8 cellular contexts compared by ENCODE assay signal in the genomic region with DNA sequence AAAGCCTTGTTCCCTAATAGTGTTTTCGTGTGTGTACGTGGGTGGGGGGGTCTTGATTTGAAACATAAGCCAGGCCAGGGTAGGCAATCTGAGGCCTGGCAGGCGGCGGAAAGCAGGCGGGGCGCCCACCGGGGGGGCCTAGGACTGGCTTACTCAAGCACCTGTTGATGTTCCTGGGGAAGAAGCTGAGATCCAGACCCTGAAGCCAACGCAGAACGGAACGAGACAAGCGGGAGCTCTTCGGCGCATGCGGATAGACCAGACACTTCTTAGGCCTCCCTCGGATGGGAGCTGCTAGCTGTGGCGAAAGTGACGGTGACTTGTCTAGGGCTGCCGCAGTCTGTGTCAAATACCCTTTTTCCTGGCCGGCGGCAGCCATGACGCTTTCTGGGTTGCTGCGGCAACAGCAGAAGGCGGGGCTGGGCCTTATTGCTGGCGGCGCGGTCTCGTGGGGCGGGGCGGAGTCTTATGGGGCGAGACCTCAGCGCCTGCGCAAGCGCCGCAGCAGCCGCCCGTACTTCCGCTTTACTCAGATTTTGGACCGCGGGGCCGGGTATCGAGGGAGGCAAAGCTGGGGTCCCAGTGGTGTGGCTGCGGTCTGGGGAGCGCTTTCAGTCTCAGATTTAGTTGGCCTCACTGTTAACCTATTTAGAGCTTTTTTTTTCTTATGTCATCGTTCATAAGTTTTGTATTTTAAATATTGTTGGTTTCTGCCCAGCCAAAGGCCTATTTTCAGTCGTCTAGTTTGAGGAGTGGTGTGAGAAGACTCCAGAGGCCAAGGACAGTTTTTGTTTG. TPM values are rescaled to one million over a fixed set of nuclear protein-coding genes. Genes with fewer than 3 reads are reported as not detected.
DNase-seq lines count a peak whose midpoint lies in the region; ATAC-seq and TF ChIP-seq lines count a peak whose summit lies in the region.

A gene (minus strand): TSS at position 402 of the 795 bp plus-strand sequence. CDS start 23 bp downstream, at position 379.

- peaks cover 30% of the 10 kb centered on the region for H3K4me1 Mint-ChIP-seq in activated naive CD8-positive, alpha-beta T cell treated with anti-CD3 and anti-CD28 coated beads for 36 hours
- H3K4me1 Mint-ChIP-seq in glutamatergic neuron (ENCODE audit: low read depth, unreplicated experiment) = no peaks in the 10 kb centered on the region

- peak within 1 kb of the TSS; percentile 80 for H3K4me3 Mint-ChIP-seq in activated naive CD8-positive, alpha-beta T cell treated with anti-CD3 and anti-CD28 coated beads for 36 hours
- peak within 1 kb of the TSS; percentile 86 for H3K4me3 Mint-ChIP-seq in glutamatergic neuron (ENCODE audit: unreplicated experiment)

- H3K27me3 Mint-ChIP-seq in activated naive CD8-positive, alpha-beta T cell treated with anti-CD3 and anti-CD28 coated beads for 36 hours = peaks cover 19% of the 10 kb centered on the region
- no peaks in the 10 kb centered on the region for H3K27me3 Mint-ChIP-seq in glutamatergic neuron (ENCODE audit: unreplicated experiment)

- H3K27ac ChIP-seq in testis = peak within 1 kb of the TSS; percentile 52 to 73

- intact Hi-C loops in testis (cut with DNase I; ENCODE audit: low total_unique reads) = no loop called here

- DNase-seq in GM06990 (ENCODE audit: extremely low read depth, insufficient read length) = peak; percentile 97
- peak; percentile 81 for DNase-seq in NCI-H1105 treated with DMSO at 0.1 percent for 48 hours (lab: John Stamatoyannopoulos, UW)
- peak; percentile 90 for DNase-seq in SKM-1 treated with dmso at 0.1 percent for 144 hours (lab: John Stamatoyannopoulos, UW; ENCODE audit: unreplicated experiment)
- DNase-seq in activated naive CD8-positive, alpha-beta T cell treated with anti-CD3 and anti-CD28 coated beads for 36 hours = peak; percentile 97
- peak; percentile 96 for DNase-seq in glutamatergic neuron
- peak; percentile 80 for DNase-seq in omental fat pad (ENCODE audit: low spot score)
- peak; percentile 97 for DNase-seq in testis

- 0% methylated on average over 44 of the region's 45 CpGs for WGBS in testis, 2 donors

- H3K27me3 ChIP-seq in GM06990 (replicated peaks; ENCODE audit: control insufficient read depth, insufficient read depth, low read length) (no peaks in the 10 kb centered on the region), testis (no peaks in the 10 kb centered on the region)

- H3K36me3 ChIP-seq in GM06990 (ENCODE audit: control insufficient read depth, insufficient read depth, low read length) (no peaks in the 10 kb centered on the region), testis (ENCODE audit: low read depth, missing control alignments) (no peaks in the 10 kb centered on the region)

- TF ChIP-seq CTCF in GM06990 (IDR thresholded peaks at IDR 0.05; ENCODE audit: insufficient read depth, low read length, poor library complexity, severe bottlenecking) = no peak
- TF ChIP-seq CTCF in glutamatergic neuron (IDR thresholded peaks at IDR 0.05; ENCODE audit: partially characterized antibody, unreplicated experiment) = no peak
- TF ChIP-seq CTCF in omental fat pad (IDR thresholded peaks at IDR 0.05) = no peak
- no peak for TF ChIP-seq CTCF in testis (IDR thresholded peaks at IDR 0.05)

- peaks cover 4% of the 10 kb centered on the region for H3K36me3 Mint-ChIP-seq in activated naive CD8-positive, alpha-beta T cell treated with anti-CD3 and anti-CD28 coated beads for 36 hours
- no peaks in the 10 kb centered on the region for H3K36me3 Mint-ChIP-seq in glutamatergic neuron (ENCODE audit: unreplicated experiment)

- H3K4me1 ChIP-seq in testis = no peaks in the 10 kb centered on the region

- no peak for TF ChIP-seq POLR2A in testis (IDR thresholded peaks at IDR 0.05)

- peak within 1 kb of the TSS; percentile 89 for H3K27ac Mint-ChIP-seq in activated naive CD8-positive, alpha-beta T cell treated with anti-CD3 and anti-CD28 coated beads for 36 hours
- H3K27ac Mint-ChIP-seq in glutamatergic neuron (ENCODE audit: unreplicated experiment) = peak within 1 kb of the TSS; percentile 87

- ATAC-seq in HG02678 (IDR thresholded peaks at IDR 0.05; ENCODE audit: unreplicated experiment) (peak; percentile 98), omental fat pad (ENCODE audit: low FRiP score) (peak; percentile 99)

- H3K9me3 Mint-ChIP-seq in activated naive CD8-positive, alpha-beta T cell treated with anti-CD3 and anti-CD28 coated beads for 36 hours = peaks cover 11% of the 10 kb centered on the region
- H3K9me3 Mint-ChIP-seq in glutamatergic neuron (ENCODE audit: unreplicated experiment) = no peaks in the 10 kb centered on the region

- peak within 1 kb of the TSS; percentile 73 for H3K4me3 ChIP-seq in GM06990 (replicated peaks; ENCODE audit: low read depth, low read length)
- peak within 1 kb of the TSS; percentile 64 to 76 for H3K4me3 ChIP-seq in testis

- H3K9me3 ChIP-seq in testis = no peaks in the 10 kb centered on the region

RNA-seq across cellular contexts. Expression of the gene that starts here (rescaled TPM):
- total RNA-seq in activated naive CD8-positive, alpha-beta T cell treated with anti-CD3 and anti-CD28 coated beads for 36 hours = not detected
- total RNA-seq in glutamatergic neuron (ENCODE audit: unreplicated experiment) (not detected), omental fat pad (not detected), testis (10 to 100 TPM; 61.5 to 88.7 TPM)
- 340 TPM for polyA plus RNA-seq in testis (ENCODE audit: insufficient read depth, low read depth, low replicate concordance)

Comparison
In these comparisons a context has a peak if more than half of its experiments do, and no peak if none do; other contexts are left out.
1. Peak in every context shown above with its lines: DNase-seq, ATAC-seq, H3K4me3 ChIP-seq and H3K27ac ChIP-seq.
2. RNA of the gene that starts here (total RNA-seq): 61.5 to 88.7 TPM in testis; not detected in glutamatergic neuron (single experiment), not detected in activated naive CD8-positive, alpha-beta T cell treated with anti-CD3 and anti-CD28 coated beads for 36 hours and not detected in omental fat pad; every median in the first group is over 10 times any median in the second.
3. Peak in DNase-seq in activated naive CD8-positive, alpha-beta T cell treated with anti-CD3 and anti-CD28 coated beads for 36 hours; RNA of the gene not detected or under 1 TPM.
4. Peak in DNase-seq in glutamatergic neuron; RNA of the gene not detected or under 1 TPM.
5. Peak in DNase-seq and ATAC-seq in omental fat pad; RNA of the gene not detected or under 1 TPM.